Comparison of ENCODE assay signal across 21 cellular contexts in genomic region chr6:102398788-102399390, GRCh38.
"Had no signal": no experiment of that assay in that cellular context is flagged by ENCODE, and none has a peak within 500 bp of the region (broad histone marks: within the 10 kb centered on the region; RNA-seq: fewer than 3 reads in every experiment).

No MANE protein-coding gene starts in this region.

- ATAC-seq: activated T-cell treated with anti-CD3 and anti-CD28 coated beads, Interleukin-2, amount 50 U/mL, for 72 hours; gastrocnemius medialis; heart left ventricle; left lobe of liver; T-helper 17 cell had no signal

- H3K9me3 ChIP-seq: gastrocnemius medialis, vagina had no signal

- H3K27me3 Mint-ChIP-seq: activated CD4-positive, alpha-beta T cell treated with anti-CD3 and anti-CD28 coated beads, Interleukin-2, amount 10 ng/mL, durations not matched to agents 24 days and 14 days; activated naive CD8-positive, alpha-beta T cell; naive B cell; T-helper 17 cell had no signal

- H3K27me3 ChIP-seq: brain microvascular endothelial cell, gastrocnemius medialis, heart left ventricle, tibial nerve, vagina had no signal

- H3K4me3 Mint-ChIP-seq: activated CD4-positive, alpha-beta T cell treated with anti-CD3 and anti-CD28 coated beads, Interleukin-2, amount 10 ng/mL, durations not matched to agents 24 days and 14 days; activated naive CD8-positive, alpha-beta T cell; activated T-cell treated with anti-CD3 and anti-CD28 coated beads, Interleukin-2, amount 50 U/mL, for 72 hours; naive B cell; T-helper 17 cell had no signal

- H3K4me3 ChIP-seq: gastrocnemius medialis, heart left ventricle, tibial nerve, vagina had no signal

- H3K27ac ChIP-seq: brain microvascular endothelial cell, gastrocnemius medialis, heart left ventricle, tibial nerve, vagina had no signal

- H3K27ac Mint-ChIP-seq: activated CD4-positive, alpha-beta T cell treated with anti-CD3 and anti-CD28 coated beads, Interleukin-2, amount 10 ng/mL, durations not matched to agents 24 days and 14 days; activated naive CD8-positive, alpha-beta T cell; activated T-cell treated with anti-CD3 and anti-CD28 coated beads, Interleukin-2, amount 50 U/mL, for 72 hours; naive B cell; T-helper 17 cell had no signal

- H3K4me1 Mint-ChIP-seq: activated CD4-positive, alpha-beta T cell treated with anti-CD3 and anti-CD28 coated beads, Interleukin-2, amount 10 ng/mL, durations not matched to agents 24 days and 14 days; naive B cell; T-helper 17 cell had no signal

- H3K36me3 Mint-ChIP-seq: activated naive CD8-positive, alpha-beta T cell; naive B cell had no signal

- H3K4me1 ChIP-seq: gastrocnemius medialis, heart left ventricle, tibial nerve, vagina had no signal

- H3K36me3 ChIP-seq: brain microvascular endothelial cell, gastrocnemius medialis, heart left ventricle, tibial nerve, vagina had no signal

- DNase-seq: activated CD4-positive, alpha-beta T cell treated with anti-CD3 and anti-CD28 coated beads, Interleukin-2, amount 10 ng/mL, durations not matched to agents 24 days and 14 days; activated CD4-positive, CD25-positive, alpha-beta regulatory T cell; activated CD8-positive, alpha-beta memory T cell treated with anti-CD3 and anti-CD28 coated beads, Interleukin-2, amount 50 U/mL, for 48 hours; activated gamma-delta T cell; activated T-cell treated with anti-CD3 and anti-CD28 coated beads, Interleukin-2, amount 50 U/mL, for 72 hours; amygdala; brain microvascular endothelial cell; cerebellar nuclear complex; effector CD8-positive, alpha-beta T cell; gastrocnemius medialis; heart left ventricle; naive B cell; stimulated activated CD4-positive, alpha-beta T cell treated with anti-CD3 and anti-CD28 coated beads, Interleukin-4, amount 100 ng/mL, for 4 hours; stimulated activated CD8-positive, alpha-beta memory T cell treated with anti-CD3 and anti-CD28 coated beads, Interleukin-4, amount 100 ng/mL, for 48 hours; stimulated activated naive CD4-positive, alpha-beta T cell treated with Interleukin-2 at 50 U/mL for 16 hours; substantia nigra; T-helper 17 cell had no signal
